In genomic region chr18:57943723-57944122, GRCh38 we compare ENCODE assay signal across 16 cellular contexts.
DNase-seq lines count a peak whose midpoint lies in the region; ATAC-seq and TF ChIP-seq lines count a peak whose summit lies in the region.
"Had no signal": no experiment of that assay in that cellular context is flagged by ENCODE, and none has a peak within 500 bp of the region (broad histone marks: within the 10 kb centered on the region; RNA-seq: fewer than 3 reads in every experiment).

No MANE protein-coding gene starts in this region.

- H3K9me3 Mint-ChIP-seq in CD14-positive monocyte, result no peaks in the 10 kb centered on the region
- H3K9me3 Mint-ChIP-seq: activated T-cell treated with anti-CD3 and anti-CD28 coated beads, Interleukin-2, amount 50 U/mL, for 4 hours; CD8-positive, alpha-beta memory T cell had no signal

- H3K4me3 ChIP-seq in A673 (ENCODE audit: low read depth, low read length, poor library complexity, severe bottlenecking) (no peak overlapping the region), WERI-Rb-1 (ENCODE audit: low read depth, low read length) (no peak overlapping the region), fibroblast of pulmonary artery (replicated peaks; ENCODE audit: low read depth, low read length) (no peak overlapping the region)

- DNase-seq in A673 (ENCODE audit: low spot score) (peak; percentile 10), HT1080 (ENCODE audit: low read depth) (peak; percentile 66), WERI-Rb-1 (peak; percentile 64), fibroblast of pulmonary artery (ENCODE audit: low read depth) (peak; percentile 19), CD14-positive monocyte (ENCODE audit: low spot score) (no peak)
- no peak for DNase-seq in activated CD4-positive, alpha-beta T cell treated with anti-CD3 and anti-CD28 coated beads for 48 hours
- DNase-seq: activated CD4-positive, alpha-beta T cell treated with anti-CD3 and anti-CD28 coated beads, Interleukin-2, amount 50 U/mL, for 4 hours; activated T-cell treated with anti-CD3 and anti-CD28 coated beads, Interleukin-2, amount 50 U/mL, for 4 hours; CD8-positive, alpha-beta memory T cell; erythroblast; NCI-H1048; OCI-M1; stimulated activated naive CD4-positive, alpha-beta T cell had no signal

- intact Hi-C loops in A673 (cut with micrococcal nuclease; ENCODE audit: unreplicated experiment) (no loop called here), CD14-positive monocyte (cut with micrococcal nuclease) (no loop called here)

- TF ChIP-seq CTCF in A673 (conservative IDR thresholded peaks at IDR 0.05; ENCODE audit: low read depth, low read length) (no peak), WERI-Rb-1 (IDR thresholded peaks at IDR 0.05; ENCODE audit: low read depth, low read length) (no peak), fibroblast of pulmonary artery (IDR thresholded peaks at IDR 0.05; ENCODE audit: low read length, missing control alignments) (no peak), CD14-positive monocyte (IDR thresholded peaks at IDR 0.05) (no peak)

- POLR2A ChIA-PET in A673 (lab: Charles Lee; ENCODE audit: low non-redundant PET), result no interaction called here

- no peak overlapping the region for H3K4me3 Mint-ChIP-seq in CD14-positive monocyte
- H3K4me3 Mint-ChIP-seq: activated T-cell treated with anti-CD3 and anti-CD28 coated beads, Interleukin-2, amount 50 U/mL, for 4 hours; CD8-positive, alpha-beta memory T cell had no signal

- ATAC-seq in HG03025 (IDR thresholded peaks at IDR 0.05; ENCODE audit: low FRiP score, unreplicated experiment), result no peak
- no peak for ATAC-seq in HG02870 (IDR thresholded peaks at IDR 0.05; ENCODE audit: unreplicated experiment)
- ATAC-seq: activated T-cell treated with anti-CD3 and anti-CD28 coated beads, Interleukin-2, amount 50 U/mL, for 4 hours had no signal

- H3K27me3 ChIP-seq in A673 (replicated peaks; ENCODE audit: insufficient read depth, low read depth, low read length, poor library complexity), result no peaks in the 10 kb centered on the region
- no peaks in the 10 kb centered on the region for H3K27me3 ChIP-seq in WERI-Rb-1 (ENCODE audit: insufficient read depth, low read depth, severe bottlenecking)

- H3K27me3 Mint-ChIP-seq in CD14-positive monocyte (ENCODE audit: low read depth in 3 of 3), result peaks cover 0 to 5% (median 5%) of the 10 kb centered on the region in 3 donors

- H3K27ac ChIP-seq in A673 (ENCODE audit: low read depth, low read length, poor library complexity, severe bottlenecking) (no peak overlapping the region), WERI-Rb-1 (no peak overlapping the region)
- H3K27ac ChIP-seq: parathyroid adenoma had no signal

- BruUV-seq in A673 (replicated peaks; lab: Mats Ljungman, UMichigan), result no TSS peak

- CTCF ChIA-PET in A673 (lab: Charles Lee), result no interaction called here

- no peaks in the 10 kb centered on the region for H3K4me1 ChIP-seq in A673 (ENCODE audit: insufficient read depth, low read length, poor library complexity, severe bottlenecking)
- H3K4me1 ChIP-seq: parathyroid adenoma had no signal

- H3K9me3 ChIP-seq in A673 (ENCODE audit: low read depth, low read length, poor library complexity, severe bottlenecking) (no peaks in the 10 kb centered on the region), WERI-Rb-1 (ENCODE audit: severe bottlenecking) (no peaks in the 10 kb centered on the region)

- no peaks in the 10 kb centered on the region for H3K36me3 Mint-ChIP-seq in CD14-positive monocyte
- H3K36me3 Mint-ChIP-seq: CD8-positive, alpha-beta memory T cell had no signal

- no peaks in the 10 kb centered on the region for H3K4me1 Mint-ChIP-seq in CD14-positive monocyte
- H3K4me1 Mint-ChIP-seq: CD8-positive, alpha-beta memory T cell had no signal

- H3K27ac Mint-ChIP-seq in CD14-positive monocyte, result no peak overlapping the region
- H3K27ac Mint-ChIP-seq: CD8-positive, alpha-beta memory T cell had no signal

- H3K36me3 ChIP-seq in A673 (ENCODE audit: insufficient read depth, low read length, poor library complexity, severe bottlenecking), result no peaks in the 10 kb centered on the region
- H3K36me3 ChIP-seq in WERI-Rb-1, result no peaks in the 10 kb centered on the region

Comparison
In these comparisons a context has a peak if more than half of its experiments do, and no peak if none do; other contexts are left out.
1. DNase-seq: peak in A673 (single experiment), HT1080 (single experiment), WERI-Rb-1 (single experiment) and fibroblast of pulmonary artery (single experiment); none in activated CD4-positive, alpha-beta T cell treated with anti-CD3 and anti-CD28 coated beads for 48 hours (single experiment) and CD14-positive monocyte (single experiment).